Comparison of ENCODE assay signal across 21 cellular contexts in genomic region chr6:116384727-116385461, GRCh38. TPM values are rescaled to one million over a fixed set of nuclear protein-coding genes. Genes with fewer than 3 reads are reported as not detected.
DNase-seq lines count a peak whose midpoint lies in the region; ATAC-seq, FAIRE-seq and TF ChIP-seq lines count a peak whose summit lies in the region.
"Had no signal": no experiment of that assay in that cellular context is flagged by ENCODE, and none has a peak within 500 bp of the region (broad histone marks: within the 10 kb centered on the region; RNA-seq: fewer than 3 reads in every experiment).

No MANE protein-coding gene starts in this region.

- no peaks in the 10 kb centered on the region for H3K9me3 ChIP-seq in RWPE2 (ENCODE audit: severe bottlenecking)
- H3K9me3 ChIP-seq in kidney (ENCODE audit: control insufficient read depth in 1 of 2, low read length in 2 of 2): no peaks in the 10 kb centered on the region
- H3K9me3 ChIP-seq: heart left ventricle, left ventricle myocardium inferior, MG63, thoracic aorta had no signal

- H3K9me3 Mint-ChIP-seq in stimulated activated memory B cell treated with anti-CD40 and anti-IgM and Interleukin-4, amounts not matched to agents 10 μg/mL and 1 μg/mL and 100 μg/mL, for 72 hours: no peaks in the 10 kb centered on the region
- H3K9me3 Mint-ChIP-seq: activated naive CD4-positive, alpha-beta T cell treated with anti-CD3 and anti-CD28 coated beads for 36 hours; activated T-cell treated with anti-CD3 and anti-CD28 coated beads, Interleukin-2, amount 50 U/mL, for 24 hours had no signal

- intact Hi-C loops in kidney (cut with DNase I): no loop called here

- peaks cover 68% of the 10 kb centered on the region for H3K4me1 Mint-ChIP-seq in stimulated activated memory B cell treated with anti-CD40 and anti-IgM and Interleukin-4, amounts not matched to agents 10 μg/mL and 1 μg/mL and 100 μg/mL, for 72 hours

- peaks cover 11% of the 10 kb centered on the region for H3K36me3 Mint-ChIP-seq in stimulated activated memory B cell treated with anti-CD40 and anti-IgM and Interleukin-4, amounts not matched to agents 10 μg/mL and 1 μg/mL and 100 μg/mL, for 72 hours

- H3K4me3 ChIP-seq in RWPE2 (ENCODE audit: severe bottlenecking) (no peak overlapping the region), kidney (ENCODE audit: low read length in 2 of 2) (no peak overlapping the region)
- H3K4me3 ChIP-seq: heart left ventricle, left ventricle myocardium inferior, MG63, thoracic aorta had no signal

- peaks cover 11% of the 10 kb centered on the region; the same call in 1 of the 2 replicates for H3K36me3 ChIP-seq in RWPE2 (ENCODE audit: low read depth)
- H3K36me3 ChIP-seq in kidney (ENCODE audit: control insufficient read depth in 1 of 2, insufficient read depth in 2 of 2, low read length in 2 of 2): no peaks in the 10 kb centered on the region
- H3K36me3 ChIP-seq: heart left ventricle, left ventricle myocardium inferior, MG63, thoracic aorta had no signal

- no peak overlapping the region for H3K4me3 Mint-ChIP-seq in stimulated activated memory B cell treated with anti-CD40 and anti-IgM and Interleukin-4, amounts not matched to agents 10 μg/mL and 1 μg/mL and 100 μg/mL, for 72 hours
- H3K4me3 Mint-ChIP-seq: activated CD8-positive, alpha-beta T cell treated with anti-CD3 and anti-CD28 coated beads, Interleukin-2, amount 10 ng/mL, durations not matched to agents 7 days and 5 days; activated naive CD4-positive, alpha-beta T cell treated with anti-CD3 and anti-CD28 coated beads for 36 hours; activated T-cell treated with anti-CD3 and anti-CD28 coated beads, Interleukin-2, amount 50 U/mL, for 24 hours had no signal

- ATAC-seq in RWPE2 (ENCODE audit: low read depth): no peak
- no peak for ATAC-seq in foreskin keratinocyte
- peak; percentile 5 for ATAC-seq in stimulated activated memory B cell treated with anti-CD40 and anti-IgM and Interleukin-4, amounts not matched to agents 10 μg/mL and 1 μg/mL and 100 μg/mL, for 72 hours
- ATAC-seq in stimulated activated naive CD8-positive, alpha-beta T cell treated with anti-CD3 and anti-CD28 coated beads, Interleukin-15, Interleukin-2, amounts not matched to agents 100 U/mL and 50 U/mL, for 24 hours: no peak
- ATAC-seq: activated CD8-positive, alpha-beta T cell treated with anti-CD3 and anti-CD28 coated beads, Interleukin-2, amount 10 ng/mL, durations not matched to agents 7 days and 5 days had no signal

- TF ChIP-seq CTCF in RWPE2 (IDR thresholded peaks at IDR 0.05; ENCODE audit: poor library complexity, severe bottlenecking) (no peak), foreskin keratinocyte (conservative IDR thresholded peaks at IDR 0.05) (no peak), kidney (IDR thresholded peaks at IDR 0.05; ENCODE audit: borderline replicate concordance, extremely low read depth, insufficient read depth) (no peak)

- H3K27ac Mint-ChIP-seq in stimulated activated memory B cell treated with anti-CD40 and anti-IgM and Interleukin-4, amounts not matched to agents 10 μg/mL and 1 μg/mL and 100 μg/mL, for 72 hours: peak overlapping the region; percentile 81
- H3K27ac Mint-ChIP-seq: activated CD8-positive, alpha-beta T cell treated with anti-CD3 and anti-CD28 coated beads, Interleukin-2, amount 10 ng/mL, durations not matched to agents 7 days and 5 days; activated naive CD4-positive, alpha-beta T cell treated with anti-CD3 and anti-CD28 coated beads for 36 hours; activated T-cell treated with anti-CD3 and anti-CD28 coated beads, Interleukin-2, amount 50 U/mL, for 24 hours had no signal

- H3K27ac ChIP-seq in RWPE2 (ENCODE audit: poor library complexity, severe bottlenecking) (peak overlapping the region; percentile 95), foreskin keratinocyte (peak overlapping the region; percentile 98), kidney (ENCODE audit: low read depth in 2 of 2, low read length in 2 of 2) (no peak overlapping the region)
- H3K27ac ChIP-seq: HL-60 had no signal

- DNase-seq in RWPE2 (ENCODE audit: low spot score): no peak
- no peak for DNase-seq in foreskin keratinocyte
- no peak for DNase-seq in kidney
- no peak for DNase-seq in stimulated activated naive CD8-positive, alpha-beta T cell treated with anti-CD3 and anti-CD28 coated beads, Interleukin-15, Interleukin-2, amounts not matched to agents 100 U/mL and 50 U/mL, for 24 hours
- no peak for DNase-seq in activated CD4-positive, alpha-beta T cell treated with anti-CD3 and anti-CD28 coated beads for 4 hours
- DNase-seq: activated CD8-positive, alpha-beta T cell treated with anti-CD3 and anti-CD28 coated beads, Interleukin-2, amount 10 ng/mL, durations not matched to agents 7 days and 5 days; activated naive CD4-positive, alpha-beta T cell treated with anti-CD3 and anti-CD28 coated beads for 36 hours; activated T-cell treated with anti-CD3 and anti-CD28 coated beads, Interleukin-2, amount 50 U/mL, for 24 hours; AML-193; anterior cingulate cortex; left ventricle myocardium inferior; MG63; NCI-H1436 treated with DMSO at 0.1 percent for 48 hours; NCI-H2171; NCI-H524 treated with DMSO at 0.1 percent for 48 hours; T1000 had no signal

- H3K9ac ChIP-seq in kidney (ENCODE audit: low read length in 2 of 2): no peak overlapping the region

- FAIRE-seq in kidney (lab: Jason Lieb, UNC): no peak

- in situ Hi-C loops in GM18951 (cut with MboI; ENCODE audit: low sequenced_read_pairs, unreplicated experiment): no loop called here

- peaks cover 83% of the 10 kb centered on the region for H3K4me1 ChIP-seq in RWPE2 (ENCODE audit: insufficient read depth, poor library complexity, severe bottlenecking)
- peaks cover 68% of the 10 kb centered on the region for H3K4me1 ChIP-seq in foreskin keratinocyte
- peaks cover 0 to 4% of the 10 kb centered on the region in 2 donors for H3K4me1 ChIP-seq in kidney (ENCODE audit: control insufficient read depth in 1 of 2, insufficient read depth in 1 of 2, low read depth in 1 of 2, low read length in 2 of 2)

- no peaks in the 10 kb centered on the region for H3K27me3 ChIP-seq in RWPE2 (ENCODE audit: insufficient read depth, poor library complexity, severe bottlenecking)
- no peaks in the 10 kb centered on the region for H3K27me3 ChIP-seq in foreskin keratinocyte
- H3K27me3 ChIP-seq: heart left ventricle, MG63 had no signal

- H3K27me3 Mint-ChIP-seq in stimulated activated memory B cell treated with anti-CD40 and anti-IgM and Interleukin-4, amounts not matched to agents 10 μg/mL and 1 μg/mL and 100 μg/mL, for 72 hours: no peaks in the 10 kb centered on the region
- H3K27me3 Mint-ChIP-seq: activated T-cell treated with anti-CD3 and anti-CD28 coated beads, Interleukin-2, amount 50 U/mL, for 24 hours had no signal

- peak; percentile 16 for TF ChIP-seq POLR2A in GM18951 (IDR thresholded peaks at IDR 0.05; ENCODE audit: extremely low read depth, insufficient read depth, insufficient read length)

RNA-seq across cellular contexts. Expression of gene DSE, which starts 14.1 kb away (rescaled TPM):
- total RNA-seq in foreskin keratinocyte (94.6 and 99.1 TPM in 2 replicates), kidney (47.7 TPM)
- polyA plus RNA-seq in foreskin keratinocyte (17.4 and 24.9 TPM in 2 replicates), kidney (ENCODE audit: insufficient read depth, low read depth, low replicate concordance) (6.9 TPM)

Comparison
In these comparisons a context has a peak if more than half of its experiments do, and no peak if none do; other contexts are left out.
1. H3K27ac ChIP-seq: peak in RWPE2 (single experiment) and foreskin keratinocyte (single experiment); none in kidney (0 of 2).